ENCODE assay signal across 8 cellular contexts in the genomic region with DNA sequence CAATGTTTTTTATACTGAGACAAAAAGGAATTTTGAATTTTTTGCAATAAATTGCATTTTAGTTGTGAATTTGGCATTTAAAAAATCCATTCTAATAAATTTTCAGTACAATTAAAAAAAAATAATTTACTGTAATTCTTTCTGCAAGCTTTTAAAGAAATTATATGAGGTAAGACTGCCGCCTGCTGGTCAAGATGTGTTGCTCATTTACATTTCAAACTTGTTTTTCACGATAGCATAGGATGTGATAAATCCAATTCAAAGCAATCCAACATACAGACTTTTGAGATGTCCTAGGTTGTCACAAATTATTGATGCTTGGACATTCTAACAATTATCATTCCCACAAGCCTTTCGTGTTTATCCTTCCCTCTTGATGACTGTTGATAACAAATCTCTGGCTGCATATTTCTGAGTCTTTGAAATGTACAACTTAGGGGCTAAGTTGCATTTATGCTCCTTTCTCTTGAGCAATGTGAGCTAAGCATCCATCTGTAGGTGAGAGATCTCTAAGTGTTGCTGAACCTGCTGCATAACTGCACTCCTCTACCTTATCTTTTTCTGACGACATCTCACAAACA. TPM values are rescaled to one million over a fixed set of nuclear protein-coding genes. Genes with fewer than 3 reads are reported as not detected.
A peak's percentile ranks its signal among the peaks of the same experiment; 100 is the strongest.
DNase-seq lines count a peak whose midpoint lies in the region; ATAC-seq and TF ChIP-seq lines count a peak whose summit lies in the region.

No MANE protein-coding gene starts in this region.

- H3K4me1 Mint-ChIP-seq in Caco-2 (ENCODE audit: low read depth, unreplicated experiment) (no peaks in the 10 kb centered on the region), progenitor cell of endocrine pancreas (ENCODE audit: low read depth) (no peaks in the 10 kb centered on the region)

- POLR2A ChIA-PET in Caco-2 (lab: Charles Lee) (no interaction called here), HEK293 (lab: Yijun Ruan, JAX) (no interaction called here)

- DNase-seq in Caco-2 (peak in 1 of 2 experiments; percentile 39), NT2/D1 (ENCODE audit: low read depth, low spot score) (peak; percentile 43), activated T-cell treated with anti-CD3 and anti-CD28 coated beads for 48 hours (ENCODE audit: low read depth) (peak; percentile 6), foreskin melanocyte (peak; percentile 54), progenitor cell of endocrine pancreas (ENCODE audit: low spot score, unreplicated experiment) (peak; percentile 27)

- H3K9me3 Mint-ChIP-seq in Caco-2 (ENCODE audit: unreplicated experiment) (no peaks in the 10 kb centered on the region), progenitor cell of endocrine pancreas (ENCODE audit: low read depth) (no peaks in the 10 kb centered on the region)

- CTCF ChIA-PET in Caco-2 (lab: Charles Lee) (interaction anchor here (1.0 to 1.3 kb wide), 2 partner anchors 238 to 435 kb away, joined by 3 to 11 read pairs; a partner anchor contains a TSS), HEK293 (lab: Yijun Ruan, JAX) (interaction anchor here (0.6 to 1.8 kb wide), 10 partner anchors 10 to 1068 kb away, joined by 3 to 23 read pairs (median 4); no protein-coding TSS in a partner anchor)

- peaks cover 4% of the 10 kb centered on the region for H3K27me3 Mint-ChIP-seq in Caco-2 (ENCODE audit: insufficient read depth, unreplicated experiment)
- no peaks in the 10 kb centered on the region for H3K27me3 Mint-ChIP-seq in progenitor cell of endocrine pancreas

- ATAC-seq in GM21515 (IDR thresholded peaks at IDR 0.05; ENCODE audit: unreplicated experiment) (no peak), HG03108 (IDR thresholded peaks at IDR 0.05; ENCODE audit: unreplicated experiment) (no peak)

- no peak overlapping the region for H3K27ac ChIP-seq in HEK293 (ENCODE audit: extremely low read depth, low read depth, low read length)

- intact Hi-C loops in Caco-2 (cut with micrococcal nuclease; ENCODE audit: unreplicated experiment): loop anchor here (1.0 kb wide), 4 partner anchors 146 to 435 kb away; no protein-coding TSS in a partner anchor

- H3K9me3 ChIP-seq in Caco-2 (no peaks in the 10 kb centered on the region), HEK293 (ENCODE audit: control insufficient read depth, insufficient read depth, low read depth, low read length) (no peaks in the 10 kb centered on the region), NT2/D1 (ENCODE audit: insufficient read depth, low read length) (0 out of 2 replicates have a peak, but pooled peaks cover 4% of the 10 kb centered on the region)

- H3K27ac Mint-ChIP-seq in Caco-2 (ENCODE audit: unreplicated experiment) (no peak overlapping the region), progenitor cell of endocrine pancreas (no peak overlapping the region)

- H3K27me3 ChIP-seq in Caco-2 (replicated peaks; ENCODE audit: control insufficient read depth, insufficient read depth, low read length) (no peaks in the 10 kb centered on the region), NT2/D1 (ENCODE audit: insufficient read depth, insufficient read length) (no peaks in the 10 kb centered on the region)

- no peaks in the 10 kb centered on the region for H3K36me3 ChIP-seq in Caco-2 (ENCODE audit: control insufficient read depth, insufficient read depth, low read length)
- no peaks in the 10 kb centered on the region for H3K36me3 ChIP-seq in HEK293 (ENCODE audit: control insufficient read depth in 2 of 2, insufficient read depth in 1 of 2, low read length in 2 of 2)
- H3K36me3 ChIP-seq in NT2/D1 (ENCODE audit: insufficient read depth, insufficient read length, low read length): no peaks in the 10 kb centered on the region

- H3K36me3 Mint-ChIP-seq in Caco-2 (ENCODE audit: insufficient read depth, unreplicated experiment) (no peaks in the 10 kb centered on the region), progenitor cell of endocrine pancreas (ENCODE audit: insufficient read depth) (no peaks in the 10 kb centered on the region)

- H3K9ac ChIP-seq in NT2/D1 (ENCODE audit: insufficient read length, low read depth): no peak overlapping the region

- H3K4me1 ChIP-seq in Caco-2 (no peaks in the 10 kb centered on the region), HEK293 (ENCODE audit: control insufficient read depth, insufficient read depth, low read length) (no peaks in the 10 kb centered on the region), NT2/D1 (ENCODE audit: insufficient read depth, insufficient read length) (no peaks in the 10 kb centered on the region)

- TF ChIP-seq CTCF in Caco-2 (IDR thresholded peaks at IDR 0.05; ENCODE audit: insufficient read depth in 1 of 2, low read depth in 1 of 2, low read length in 1 of 2, severe bottlenecking in 1 of 2, unreplicated experiment in 1 of 2): peak; percentile 50 to 53
- no peak for TF ChIP-seq CTCF in HEK293 (tag by site-specific recombination; IDR thresholded peaks at IDR 0.05)
- TF ChIP-seq CTCF in progenitor cell of endocrine pancreas (IDR thresholded peaks at IDR 0.05; ENCODE audit: unreplicated experiment): peak; percentile 90

- H3K4me3 Mint-ChIP-seq in Caco-2 (ENCODE audit: unreplicated experiment) (no peak overlapping the region), progenitor cell of endocrine pancreas (ENCODE audit: low read depth) (no peak overlapping the region)

- H3K4me3 ChIP-seq in Caco-2 (ENCODE audit: low read depth, low read length): no peak overlapping the region
- no peak overlapping the region for H3K4me3 ChIP-seq in HEK293 (ENCODE audit: low read depth, low read length)
- H3K4me3 ChIP-seq in NT2/D1 (ENCODE audit: insufficient read length, low read depth): no peak overlapping the region

- BruUV-seq in Caco-2 (replicated peaks; lab: Mats Ljungman, UMichigan): no TSS peak

TF ChIP-seq in HEK293, 187 proteins besides CTCF, POLR2A, EP300 and RAD21:
- peak; percentile 67 for TF ChIP-seq ZNF654 (tag by site-specific recombination; IDR thresholded peaks at IDR 0.05; ENCODE audit: low read depth)
- 0 out of 2 replicates have a peak, but pooled peaks have one; percentile 37 for TF ChIP-seq ZNF660 (tag by site-specific recombination; IDR thresholded peaks at IDR 0.05)
- no peak for TF ChIP-seq ZNF155 (tag by site-specific recombination; IDR thresholded peaks at IDR 0.05)

RNA-seq across cellular contexts. Expression of a gene that starts 21.7 kb away (rescaled TPM):
- total RNA-seq in Caco-2 (2022): 1.9 and 2.5 TPM in 2 replicates
- 3.3 and 3.4 TPM in 2 replicates for total RNA-seq in progenitor cell of endocrine pancreas

RNA-seq across cellular contexts. Expression of a gene that starts 41.9 kb away (rescaled TPM):
- total RNA-seq in Caco-2 (2022) (8.4 and 10.5 TPM in 2 replicates), progenitor cell of endocrine pancreas (33.1 and 34.1 TPM in 2 replicates)
